In genomic region chr15:35088329-35088728, GRCh38 we compare ENCODE assay signal across 2 cellular contexts.
TF ChIP-seq lines count a peak whose summit lies in the region.

No MANE protein-coding gene starts in this region.

TF ChIP-seq in IMR-90, 13 proteins besides CTCF, POLR2A, EP300 and RAD21:
- TF ChIP-seq RFX5 (IDR thresholded peaks at IDR 0.05; ENCODE audit: low read depth, low read length) (no peak), NFE2L2 (IDR thresholded peaks at IDR 0.05; ENCODE audit: low read depth, low read length) (no peak), MXI1 (IDR thresholded peaks at IDR 0.05; ENCODE audit: borderline replicate concordance, low read depth, low read length) (no peak), CEBPB (IDR thresholded peaks at IDR 0.05; ENCODE audit: low read depth, low read length) (no peak), MAFK (IDR thresholded peaks at IDR 0.05; ENCODE audit: low read depth, low read length) (no peak), RCOR1 (IDR thresholded peaks at IDR 0.05; ENCODE audit: insufficient replicate concordance, low read length) (no peak), MAZ (IDR thresholded peaks at IDR 0.05; ENCODE audit: borderline replicate concordance, low read depth, low read length) (no peak), BHLHE40 (IDR thresholded peaks at IDR 0.05; ENCODE audit: low read depth, low read length) (no peak), SMC3 (IDR thresholded peaks at IDR 0.05; ENCODE audit: low read depth, low read length) (no peak), FOS (IDR thresholded peaks at IDR 0.05; ENCODE audit: low read depth, low read length) (no peak), USF2 (IDR thresholded peaks at IDR 0.05; ENCODE audit: low read depth, low read length) (no peak), CHD1 (IDR thresholded peaks at IDR 0.05; ENCODE audit: low read depth, low read length) (no peak), ELK1 (IDR thresholded peaks at IDR 0.05; ENCODE audit: borderline replicate concordance, low read depth, low read length) (no peak)

TF ChIP-seq in HEK293T, 16 proteins besides CTCF, POLR2A, EP300 and RAD21:
- no peak for TF ChIP-seq SUZ12 (IDR thresholded peaks at IDR 0.05)
- TF ChIP-seq ARNT (IDR thresholded peaks at IDR 0.05): no peak
- TF ChIP-seq TARDBP (IDR thresholded peaks at IDR 0.05): no peak
- TF ChIP-seq ELF4 (IDR thresholded peaks at IDR 0.05): no peak
- TF ChIP-seq LEF1 (IDR thresholded peaks at IDR 0.05; ENCODE audit: borderline replicate concordance): no peak
- no peak for TF ChIP-seq SP1 (IDR thresholded peaks at IDR 0.05)
- no peak for TF ChIP-seq BHLHE40 (IDR thresholded peaks at IDR 0.05; ENCODE audit: borderline replicate concordance)
- no peak for TF ChIP-seq FOXM1 (IDR thresholded peaks at IDR 0.05; ENCODE audit: borderline replicate concordance)
- no peak for TF ChIP-seq FOXA1 (IDR thresholded peaks at IDR 0.05)
- TF ChIP-seq HDGF (IDR thresholded peaks at IDR 0.05; ENCODE audit: borderline replicate concordance): no peak
- TF ChIP-seq NFRKB (IDR thresholded peaks at IDR 0.05): no peak
- TF ChIP-seq PKNOX1 (IDR thresholded peaks at IDR 0.05): no peak
- no peak for TF ChIP-seq CTBP1 (IDR thresholded peaks at IDR 0.05; ENCODE audit: borderline replicate concordance)
- TF ChIP-seq FOXK2 (IDR thresholded peaks at IDR 0.05): no peak
- TF ChIP-seq ZNF384 (IDR thresholded peaks at IDR 0.05): no peak
- no peak for TF ChIP-seq L3MBTL2 (conservative IDR thresholded peaks at IDR 0.05)
